Comparison of ENCODE assay signal across 7 cellular contexts in genomic region chr2:147331790-147332419, GRCh38.
DNase-seq lines count a peak whose midpoint lies in the region; ATAC-seq, FAIRE-seq and TF ChIP-seq lines count a peak whose summit lies in the region.

No MANE protein-coding gene starts in this region.

- no peak overlapping the region for H3K4me3 ChIP-seq in keratinocyte (ENCODE audit: control insufficient read depth in 2 of 3, extremely low read depth in 1 of 3, insufficient read depth in 2 of 3, low read depth in 1 of 3, low read length in 3 of 3)

- no peaks in the 10 kb centered on the region for H3K36me3 ChIP-seq in keratinocyte (ENCODE audit: control insufficient read depth in 2 of 2, extremely low read depth in 1 of 2, insufficient read depth in 2 of 2, low read length in 2 of 2)

- no peaks in the 10 kb centered on the region for H3K9me1 ChIP-seq in keratinocyte (ENCODE audit: control insufficient read depth, extremely low read depth, insufficient read depth, low read length)

- no peak overlapping the region for H3K9ac ChIP-seq in keratinocyte (ENCODE audit: control insufficient read depth, extremely low read depth, insufficient read depth, low read length)

- peak; percentile 33; the same call in 1 of the 2 replicates for TF ChIP-seq CTCF in GM12874 (IDR thresholded peaks at IDR 0.05; ENCODE audit: insufficient read depth, low read depth, low read length)
- TF ChIP-seq CTCF in keratinocyte (optimal IDR thresholded peaks at IDR 0.05 in 1 of 3, IDR thresholded peaks at IDR 0.05 in 1 of 3, conservative IDR thresholded peaks at IDR 0.05 in 1 of 3; ENCODE audit: extremely low read depth in 1 of 3, insufficient read depth in 2 of 3, low read length in 3 of 3) = peak in 2 of 3 experiments; percentile 53 to 65

- no peaks in the 10 kb centered on the region for H3K9me3 ChIP-seq in keratinocyte (ENCODE audit: control insufficient read depth, low read depth, low read length)

- no peaks in the 10 kb centered on the region for H4K20me1 ChIP-seq in keratinocyte (ENCODE audit: control insufficient read depth, extremely low read depth, insufficient read depth, low read length)

- no peaks in the 10 kb centered on the region for H3K79me2 ChIP-seq in keratinocyte (ENCODE audit: control insufficient read depth, insufficient read depth, low read length)

- dilution Hi-C loops in keratinocyte (cut with MboI; ENCODE audit: extremely low pct_ligation_motif_present, low sequenced_read_pairs) = no loop called here

- no peak overlapping the region for H3K4me2 ChIP-seq in keratinocyte (ENCODE audit: control insufficient read depth, extremely low read depth, insufficient read depth, low read depth, low read length)

- peak; percentile 52 for ATAC-seq in GM21619 (IDR thresholded peaks at IDR 0.05; ENCODE audit: unreplicated experiment)
- no peak for ATAC-seq in activated CD4-positive, CD25-positive, alpha-beta regulatory T cell treated with anti-CD3 and anti-CD28 coated beads, Interleukin-2, amount 50 U/mL, for 24 hours

- H3K27ac ChIP-seq in keratinocyte (ENCODE audit: control insufficient read depth, insufficient read depth, low read length) = no peak overlapping the region

- peak; percentile 62 for DNase-seq in NCI-H1092 treated with DMSO at 0.1 percent for 48 hours (lab: John Stamatoyannopoulos, UW)
- peak; percentile 39 for DNase-seq in activated T-cell treated with anti-CD3 and anti-CD28 coated beads for 4 hours
- DNase-seq in keratinocyte (ENCODE audit: low read depth, low spot score) = no peak
- DNase-seq in urothelium cell line (ENCODE audit: low spot score) = peak; percentile 14

- H3K4me1 ChIP-seq in keratinocyte (ENCODE audit: control insufficient read depth, extremely low read depth, insufficient read depth, low read length) = no peaks in the 10 kb centered on the region

- H3K27me3 ChIP-seq in keratinocyte (ENCODE audit: control insufficient read depth, extremely low read depth, insufficient read depth, low read length) = no peaks in the 10 kb centered on the region

- FAIRE-seq in keratinocyte (lab: Jason Lieb, UNC) = no peak
- FAIRE-seq in urothelium cell line (lab: Jason Lieb, UNC) = no peak

- no peak overlapping the region for H2AFZ ChIP-seq in keratinocyte (ENCODE audit: control insufficient read depth, low read length)
